Comparison of ENCODE assay signal across 16 cellular contexts in genomic region chr20:6715350-6716063, GRCh38. TPM values are rescaled to one million over a fixed set of nuclear protein-coding genes. Genes with fewer than 3 reads are reported as not detected.
A peak's percentile ranks its signal among the peaks of the same experiment; 100 is the strongest.
DNase-seq lines count a peak whose midpoint lies in the region; ATAC-seq and TF ChIP-seq lines count a peak whose summit lies in the region.
"Had no signal": no experiment of that assay in that cellular context is flagged by ENCODE, and none has a peak within 500 bp of the region (broad histone marks: within the 10 kb centered on the region; RNA-seq: fewer than 3 reads in every experiment).

No MANE protein-coding gene starts in this region.

- no peaks in the 10 kb centered on the region for H3K9me3 ChIP-seq in MG63
- H3K9me3 ChIP-seq in neural progenitor cell (ENCODE audit: low read depth) = no peaks in the 10 kb centered on the region

- DNase-seq in ELF-1 (ENCODE audit: low read depth, low spot score) (peak; percentile 48), MG63 (peak; percentile 10), epithelial cell of esophagus (ENCODE audit: low read depth) (peak; percentile 9), neural progenitor cell (ENCODE audit: low spot score) (no peak), dorsolateral prefrontal cortex (no peak), activated gamma-delta T cell treated with Interleukin-2 at 50 U/mL for 16 hours (no peak)
- DNase-seq: DMS79, Kasumi-1, NCI-H1417, NCI-H187, NCI-H2107, NCI-H2227 treated with DMSO at 0.1 percent for 48 hours, NCI-H510A treated with DMSO at 0.1 percent for 48 hours, PC-3 had no signal

- H3K27ac ChIP-seq in neural progenitor cell (no peak overlapping the region), dorsolateral prefrontal cortex (no peak overlapping the region)
- H3K27ac ChIP-seq: BLaER1 treated with 17β-estradiol and CSF1 and Interleukin-3, amounts not matched to agents 10 nM and 100 nM had no signal

- H3K27me3 ChIP-seq in MG63 (no peaks in the 10 kb centered on the region), neural progenitor cell (no peaks in the 10 kb centered on the region), dorsolateral prefrontal cortex (peaks cover 0 to 7% (median 0%) of the 10 kb centered on the region in 45 donors)

- H3K36me3 ChIP-seq in MG63 = no peaks in the 10 kb centered on the region
- no peaks in the 10 kb centered on the region for H3K36me3 ChIP-seq in neural progenitor cell
- H3K36me3 ChIP-seq: BLaER1 treated with 17β-estradiol and CSF1 and Interleukin-3, amounts not matched to agents 10 nM and 100 nM had no signal

- H3K27ac Mint-ChIP-seq in neural progenitor cell = no peak overlapping the region

- ATAC-seq in GM18520 (IDR thresholded peaks at IDR 0.05; ENCODE audit: unreplicated experiment) = no peak
- ATAC-seq: PC-3 had no signal

- no peak overlapping the region for H3K4me3 Mint-ChIP-seq in neural progenitor cell

- H3K4me2 ChIP-seq in neural progenitor cell = no peak overlapping the region

- no peaks in the 10 kb centered on the region for H3K79me2 ChIP-seq in neural progenitor cell (ENCODE audit: low read depth)

- intact Hi-C loops in dorsolateral prefrontal cortex (cut with DNase I) = no loop called here

- no peaks in the 10 kb centered on the region for H3K4me1 Mint-ChIP-seq in neural progenitor cell

- TF ChIP-seq CTCF in epithelial cell of esophagus (IDR thresholded peaks at IDR 0.05; ENCODE audit: insufficient read depth, low read depth, low read length, missing control alignments) = no peak
- no peak for TF ChIP-seq CTCF in neural progenitor cell (IDR thresholded peaks at IDR 0.05)
- no peak for TF ChIP-seq CTCF in dorsolateral prefrontal cortex (IDR thresholded peaks at IDR 0.05 in 54 of 56, conservative IDR thresholded peaks at IDR 0.05 in 2 of 56; ENCODE audit: low read depth in 1 of 56, partially characterized antibody in 56 of 56)

- H3K27me3 Mint-ChIP-seq in neural progenitor cell (ENCODE audit: insufficient read depth, low read depth) = peaks cover 3% of the 10 kb centered on the region

- H3F3A ChIP-seq in neural progenitor cell (ENCODE audit: low read depth) = no peaks in the 10 kb centered on the region

- no peaks in the 10 kb centered on the region for H3K36me3 Mint-ChIP-seq in neural progenitor cell

- peak overlapping the region; percentile 57 for H2AFZ ChIP-seq in neural progenitor cell (replicated peaks)

- no peaks in the 10 kb centered on the region for H3K9me3 Mint-ChIP-seq in neural progenitor cell

- H3K4me3 ChIP-seq in MG63 (no peak overlapping the region), epithelial cell of esophagus (ENCODE audit: low read length) (no peak overlapping the region), neural progenitor cell (no peak overlapping the region), dorsolateral prefrontal cortex (no peak overlapping the region)
- H3K4me3 ChIP-seq: BLaER1 treated with 17β-estradiol and CSF1 and Interleukin-3, amounts not matched to agents 10 nM and 100 nM had no signal

- no peaks in the 10 kb centered on the region for H4K20me1 ChIP-seq in neural progenitor cell (ENCODE audit: low read depth)
- H4K20me1 ChIP-seq: BLaER1 treated with 17β-estradiol and CSF1 and Interleukin-3, amounts not matched to agents 10 nM and 100 nM had no signal

- H3K9ac ChIP-seq in neural progenitor cell = no peak overlapping the region
- H3K9ac ChIP-seq: BLaER1 treated with 17β-estradiol and CSF1 and Interleukin-3, amounts not matched to agents 10 nM and 100 nM had no signal

- H3K4me1 ChIP-seq in neural progenitor cell = no peaks in the 10 kb centered on the region

RNA-seq across cellular contexts. Expression of gene BMP2, which starts 52.0 kb away (rescaled TPM):
- total RNA-seq in MG63 (2014; rRNA removed; shearing (Covaris generic); ENCODE audit: low replicate concordance) = 0.03 and 0.10 TPM in 2 replicates
- total RNA-seq in neural progenitor cell (ENCODE audit: low replicate concordance) (7.2 and 7.3 TPM in 2 replicates), dorsolateral prefrontal cortex (1 to 10 TPM; 1.6 to 8.8 (median 3.1) TPM)

Comparison
In these comparisons a context has a peak if more than half of its experiments do, and no peak if none do; other contexts are left out.
1. DNase-seq: peak in ELF-1 (single experiment), MG63 (single experiment) and epithelial cell of esophagus (single experiment); none in neural progenitor cell (single experiment), dorsolateral prefrontal cortex (0 of 10) and activated gamma-delta T cell treated with Interleukin-2 at 50 U/mL for 16 hours (single experiment).